1 cellular context compared by ENCODE assay signal in genomic region chr2:97966545-97967215, GRCh38.
TF ChIP-seq lines count a peak whose summit lies in the region.

No MANE protein-coding gene starts in this region.

TF ChIP-seq in GM23338, 12 proteins besides CTCF, POLR2A, EP300 and RAD21 (continued from another document):
- no peak for TF ChIP-seq ETS1 (IDR thresholded peaks at IDR 0.05)
- TF ChIP-seq CREB1 (CRISPR knock-in tag; IDR thresholded peaks at IDR 0.05; ENCODE audit: low read depth): no peak
- TF ChIP-seq POLR2AphosphoS5 (IDR thresholded peaks at IDR 0.05; ENCODE audit: low read depth): no peak
- no peak for TF ChIP-seq NANOG (IDR thresholded peaks at IDR 0.05; ENCODE audit: borderline replicate concordance)
- no peak for TF ChIP-seq ZNF331 (CRISPR knock-in tag; IDR thresholded peaks at IDR 0.05; ENCODE audit: low read depth)
- no peak for TF ChIP-seq ZNF114 (CRISPR knock-in tag; IDR thresholded peaks at IDR 0.05)
- no peak for TF ChIP-seq ZNF462 (CRISPR knock-in tag; IDR thresholded peaks at IDR 0.05)
- no peak for TF ChIP-seq JUNB (IDR thresholded peaks at IDR 0.05; ENCODE audit: unreplicated experiment)
- no peak for TF ChIP-seq EZH2phosphoT487 (IDR thresholded peaks at IDR 0.05; ENCODE audit: unreplicated experiment)
